ENCODE assay signal across 8 cellular contexts in genomic region chr3:180989291-180990163, GRCh38. TPM values are rescaled to one million over a fixed set of nuclear protein-coding genes. Genes with fewer than 3 reads are reported as not detected.
DNase-seq lines count a peak whose midpoint lies in the region; ATAC-seq and TF ChIP-seq lines count a peak whose summit lies in the region.

TSS of gene DNAJC19 (minus strand) at chr3:180989736. CDS start at chr3:180989602, 134 bp downstream.

- H3K36me3 ChIP-seq in BJ (ENCODE audit: control insufficient read depth, insufficient read depth, low read length), result no peaks in the 10 kb centered on the region; the same call in 1 of the 2 replicates

- CTCF ChIA-PET in BJ (lab: Yijun Ruan, JAX), result interaction anchor here (1.6 kb wide), 1 partner anchor 9 kb away, joined by 3 read pairs; no protein-coding TSS in a partner anchor

- H3K4me3 Mint-ChIP-seq in activated CD4-positive, alpha-beta T cell treated with anti-CD3 and anti-CD28 coated beads, Interleukin-2, amount 10 ng/mL, durations not matched to agents 24 days and 14 days, result peak within 1 kb of the TSS; percentile 97

- peak within 1 kb of the TSS; percentile 68 for H3K4me3 ChIP-seq in BJ (ENCODE audit: low read depth, low read length)
- H3K4me3 ChIP-seq in coronary artery, result peak within 1 kb of the TSS; percentile 94

- POLR2A ChIA-PET in BJ (lab: Charles Lee), result no interaction called here

- H3K36me3 Mint-ChIP-seq in activated CD4-positive, alpha-beta T cell treated with anti-CD3 and anti-CD28 coated beads, Interleukin-2, amount 10 ng/mL, durations not matched to agents 24 days and 14 days (ENCODE audit: low read depth), result peaks cover 16% of the 10 kb centered on the region

- intact Hi-C loops in activated CD4-positive, alpha-beta T cell treated with anti-CD3 and anti-CD28 coated beads, Interleukin-2, amount 10 ng/mL, durations not matched to agents 24 days and 14 days (cut with micrococcal nuclease), result loop anchor here (1.0 to 5.0 kb wide), 3 partner anchors 17 to 387 kb away; partner anchors contain the start of genes FXR1 and TTC14

- peak within 1 kb of the TSS; percentile 96 for H3K27ac Mint-ChIP-seq in activated CD4-positive, alpha-beta T cell treated with anti-CD3 and anti-CD28 coated beads, Interleukin-2, amount 10 ng/mL, durations not matched to agents 24 days and 14 days

- ATAC-seq in GM19324 (IDR thresholded peaks at IDR 0.05; ENCODE audit: low FRiP score, unreplicated experiment), result peak; percentile 98
- ATAC-seq in HG03469 (IDR thresholded peaks at IDR 0.05; ENCODE audit: unreplicated experiment), result peak; percentile 90

- peaks cover 10% of the 10 kb centered on the region for H3K27me3 Mint-ChIP-seq in activated CD4-positive, alpha-beta T cell treated with anti-CD3 and anti-CD28 coated beads, Interleukin-2, amount 10 ng/mL, durations not matched to agents 24 days and 14 days

- TF ChIP-seq CTCF in BJ (IDR thresholded peaks at IDR 0.05; ENCODE audit: insufficient read depth, low read depth, low read length), result no peak
- TF ChIP-seq CTCF in coronary artery (IDR thresholded peaks at IDR 0.05), result no peak

- H3K27me3 ChIP-seq in BJ (ENCODE audit: control insufficient read depth, insufficient read depth, low read length) (no peaks in the 10 kb centered on the region), layer of hippocampus (ENCODE audit: control insufficient read depth, insufficient read depth, low read length) (no peaks in the 10 kb centered on the region)

- no peaks in the 10 kb centered on the region for H3K9me3 Mint-ChIP-seq in activated CD4-positive, alpha-beta T cell treated with anti-CD3 and anti-CD28 coated beads, Interleukin-2, amount 10 ng/mL, durations not matched to agents 24 days and 14 days

- H3K27ac ChIP-seq in coronary artery, result peak within 1 kb of the TSS; percentile 79 to 91
- H3K27ac ChIP-seq in layer of hippocampus (ENCODE audit: low read depth, low read length), result peak within 1 kb of the TSS; percentile 69

- H3K4me1 Mint-ChIP-seq in activated CD4-positive, alpha-beta T cell treated with anti-CD3 and anti-CD28 coated beads, Interleukin-2, amount 10 ng/mL, durations not matched to agents 24 days and 14 days, result peaks cover 20% of the 10 kb centered on the region

- DNase-seq in BJ (ENCODE audit: low read depth) (peak; percentile 71), NCI-H526 treated with DMSO at 0.1 percent for 48 hours (lab: John Stamatoyannopoulos, UW) (peak; percentile 95), coronary artery (ENCODE audit: low spot score) (peak; percentile 95)
- peak; percentile 97 for DNase-seq in activated CD4-positive, alpha-beta T cell treated with anti-CD3 and anti-CD28 coated beads, Interleukin-2, amount 10 ng/mL, durations not matched to agents 24 days and 14 days
- peak; percentile 71 to 82 for DNase-seq in stimulated activated CD4-positive, alpha-beta T cell treated with anti-CD3 and anti-CD28 coated beads, Interleukin-1b, Interleukin-23, amount 100 ng/mL, for 4 hours (ENCODE audit: low read depth in 2 of 2)

RNA-seq across cellular contexts. Expression of gene DNAJC19, which starts in this region (rescaled TPM):
- 37.3 and 38.7 TPM in 2 replicates for polyA plus RNA-seq in BJ (2011; rRNA removed)
- 13.4 and 15.6 TPM in 2 replicates for polyA minus RNA-seq in BJ (2011; rRNA and poly(A)+ RNA removed)
- 53.7 and 62.6 TPM in 2 replicates for total RNA-seq in activated CD4-positive, alpha-beta T cell treated with anti-CD3 and anti-CD28 coated beads, Interleukin-2, amount 10 ng/mL, durations not matched to agents 24 days and 14 days

Comparison
In these comparisons a context has a peak if more than half of its experiments do, and no peak if none do; other contexts are left out.
1. Peak in every context shown above with its lines: DNase-seq, ATAC-seq, H3K4me3 ChIP-seq and H3K27ac ChIP-seq.